24 cellular contexts compared by ENCODE assay signal in the genomic region with DNA sequence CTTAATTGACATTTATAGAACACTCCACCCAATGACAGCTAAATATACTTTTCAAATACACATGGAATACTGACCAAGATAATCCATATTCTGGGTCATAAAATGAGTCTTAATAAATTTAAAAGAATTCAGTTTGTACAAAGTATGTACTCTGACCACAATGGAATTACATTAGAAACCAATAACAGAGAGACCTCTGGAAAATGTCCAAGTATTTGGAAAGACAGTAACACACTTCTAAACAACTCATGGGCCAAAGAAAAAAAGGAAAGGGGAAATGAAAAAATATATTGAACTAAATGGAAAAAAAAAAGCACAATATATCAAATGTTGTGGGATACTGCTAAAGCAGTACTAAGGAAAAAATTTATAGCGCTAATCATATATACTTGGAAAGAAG. TPM values are rescaled to one million over a fixed set of nuclear protein-coding genes. Genes with fewer than 3 reads are reported as not detected.
DNase-seq lines count a peak whose midpoint lies in the region; ATAC-seq and TF ChIP-seq lines count a peak whose summit lies in the region.
"Had no signal": no experiment of that assay in that cellular context is flagged by ENCODE, and none has a peak within 500 bp of the region (broad histone marks: within the 10 kb centered on the region; RNA-seq: fewer than 3 reads in every experiment).

No MANE protein-coding gene starts in this region.

- no peaks in the 10 kb centered on the region for H4K20me1 ChIP-seq in SK-N-SH (ENCODE audit: insufficient read depth)

- no peaks in the 10 kb centered on the region for H3K9me2 ChIP-seq in SK-N-SH

- no peaks in the 10 kb centered on the region for H3K27me3 ChIP-seq in SK-N-SH (ENCODE audit: insufficient read depth)
- H3K27me3 ChIP-seq: ascending aorta, sigmoid colon, SJCRH30 had no signal

- no peak for TF ChIP-seq EP300 in SK-N-SH (IDR thresholded peaks at IDR 0.05; ENCODE audit: borderline replicate concordance in 1 of 2, low read depth in 1 of 2, low read length in 1 of 2)

- DNase-seq in SK-N-SH (no peak), RPMI7951 (ENCODE audit: low read depth) (peak; percentile 18), fibroblast of mammary gland (ENCODE audit: low read depth) (peak; percentile 76), NCI-H226 (no peak), GM19240 (ENCODE audit: insufficient read length, low spot score) (no peak), NCI-H748 (lab: John Stamatoyannopoulos, UW; ENCODE audit: unreplicated experiment) (no peak), retina (no peak)
- DNase-seq: activated CD4-positive, alpha-beta T cell treated with anti-CD3 and anti-CD28 coated beads for 48 hours; immature natural killer cell; left colon; NCI-H1092; NCI-H1694 treated with DMSO at 0.1 percent for 48 hours; psoas muscle; RPMI8226; sigmoid colon; SJCRH30; stimulated activated CD4-positive, alpha-beta T cell treated with anti-CD3 and anti-CD28 coated beads, Interleukin-4, amount 100 ng/mL, for 24 hours; trophoblast cell; WERI-Rb-1 had no signal

- POLR2A ChIA-PET in SK-N-SH (lab: Yijun Ruan, JAX) = no interaction called here

- no peak overlapping the region for H2AFZ ChIP-seq in SK-N-SH (ENCODE audit: low read depth)

- TF ChIP-seq CTCF in SK-N-SH (IDR thresholded peaks at IDR 0.05) = no peak
- TF ChIP-seq CTCF in fibroblast of mammary gland (conservative IDR thresholded peaks at IDR 0.05; ENCODE audit: control insufficient read depth, insufficient read depth, low read depth, low read length) = no peak

- H3K4me2 ChIP-seq in SK-N-SH = no peak overlapping the region

- H3K79me2 ChIP-seq in SK-N-SH (ENCODE audit: insufficient read depth) = no peaks in the 10 kb centered on the region

- TF ChIP-seq RAD21 in SK-N-SH (IDR thresholded peaks at IDR 0.05; ENCODE audit: low read length) = no peak

- WGBS in SK-N-SH (ENCODE audit: low lambda C conversion rate) = 97% methylated on average over 1 of the region's 1 CpG

- CTCF ChIA-PET in SK-N-SH (lab: Yijun Ruan, JAX) = interaction anchor here (1.7 to 3.2 kb wide), 2 partner anchors 8 to 401 kb away, joined by 3 to 17 read pairs; no protein-coding TSS in a partner anchor

- H3K36me3 ChIP-seq in SK-N-SH (replicated peaks in 1 of 2; ENCODE audit: control insufficient read depth in 1 of 2, insufficient read depth in 2 of 2, low read length in 1 of 2) = no peaks in the 10 kb centered on the region
- H3K36me3 ChIP-seq: ascending aorta, sigmoid colon, SJCRH30, WERI-Rb-1 had no signal

- peaks cover 11 to 15% of the 10 kb centered on the region in 2 experiments for H3K4me1 ChIP-seq in SK-N-SH (ENCODE audit: control insufficient read depth in 1 of 2, insufficient read depth in 2 of 2, low read depth in 1 of 2, low read length in 1 of 2)
- H3K4me1 ChIP-seq: ascending aorta had no signal

- ATAC-seq in SK-N-SH treated with all-trans-retinoic acid at 6 μM for 48 hours = no peak
- ATAC-seq: esophagus mucosa, HCT116, left colon, psoas muscle had no signal

- H3K4me3 ChIP-seq in SK-N-SH (ENCODE audit: low read depth in 2 of 2, low read length in 1 of 2) (no peak overlapping the region), fibroblast of mammary gland (ENCODE audit: control insufficient read depth, low read depth, low read length) (no peak overlapping the region)
- H3K4me3 ChIP-seq: ascending aorta, psoas muscle, sigmoid colon, SJCRH30 had no signal

- H3K27ac ChIP-seq in SK-N-SH (ENCODE audit: low read depth in 2 of 2, low read length in 1 of 2) = no peak overlapping the region
- H3K27ac ChIP-seq: 22Rv1, ascending aorta, psoas muscle, sigmoid colon, SJCRH30, WERI-Rb-1 had no signal

- H3F3A ChIP-seq in SK-N-SH (replicated peaks; ENCODE audit: insufficient read depth) = peaks cover 18% of the 10 kb centered on the region

- H3K9me3 ChIP-seq in SK-N-SH = no peaks in the 10 kb centered on the region
- H3K9me3 ChIP-seq: ascending aorta, sigmoid colon, SJCRH30 had no signal

- no peak overlapping the region for H3K9ac ChIP-seq in SK-N-SH

TF ChIP-seq in SK-N-SH, 30 proteins besides CTCF, POLR2A, EP300 and RAD21:
- TF ChIP-seq USF1 (IDR thresholded peaks at IDR 0.05; ENCODE audit: borderline replicate concordance, low read depth) (no peak), MXI1 (IDR thresholded peaks at IDR 0.05; ENCODE audit: low read depth, low read length) (no peak), NFIC (IDR thresholded peaks at IDR 0.05; ENCODE audit: borderline replicate concordance) (peak; percentile 34; the same call in 1 of the 2 replicates)

TF ChIP-seq in SK-N-SH treated with all-trans-retinoic acid at 6 μM for 48 hours, 23 proteins besides CTCF, POLR2A, EP300 and RAD21 (continues in another document):
- TF ChIP-seq SNAI2 (CRISPR knock-in tag; IDR thresholded peaks at IDR 0.05) = no peak
- no peak for TF ChIP-seq BACH2 (CRISPR knock-in tag; IDR thresholded peaks at IDR 0.05; ENCODE audit: borderline replicate concordance)
- no peak for TF ChIP-seq PATZ1 (CRISPR knock-in tag; IDR thresholded peaks at IDR 0.05; ENCODE audit: borderline replicate concordance)
- no peak for TF ChIP-seq RARB (CRISPR knock-in tag; IDR thresholded peaks at IDR 0.05)
- TF ChIP-seq, protein P1, sequence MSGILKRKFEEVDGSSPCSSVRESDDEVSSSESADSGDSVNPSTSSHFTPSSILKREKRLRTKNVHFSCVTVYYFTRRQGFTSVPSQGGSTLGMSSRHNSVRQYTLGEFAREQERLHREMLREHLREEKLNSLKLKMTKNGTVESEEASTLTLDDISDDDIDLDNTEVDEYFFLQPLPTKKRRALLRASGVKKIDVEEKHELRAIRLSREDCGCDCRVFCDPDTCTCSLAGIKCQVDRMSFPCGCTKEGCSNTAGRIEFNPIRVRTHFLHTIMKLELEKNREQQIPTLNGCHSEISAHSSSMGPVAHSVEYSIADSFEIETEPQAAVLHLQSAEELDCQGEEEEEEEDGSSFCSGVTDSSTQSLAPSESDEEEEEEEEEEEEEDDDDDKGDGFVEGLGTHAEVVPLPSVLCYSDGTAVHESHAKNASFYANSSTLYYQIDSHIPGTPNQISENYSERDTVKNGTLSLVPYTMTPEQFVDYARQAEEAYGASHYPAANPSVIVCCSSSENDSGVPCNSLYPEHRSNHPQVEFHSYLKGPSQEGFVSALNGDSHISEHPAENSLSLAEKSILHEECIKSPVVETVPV (CRISPR knock-in tag; IDR thresholded peaks at IDR 0.05) = no peak
- TF ChIP-seq ZNF565 (CRISPR knock-in tag; conservative IDR thresholded peaks at IDR 0.05; ENCODE audit: low read depth) = no peak
- TF ChIP-seq TCF4 (CRISPR knock-in tag; IDR thresholded peaks at IDR 0.05; ENCODE audit: borderline replicate concordance) = no peak
- TF ChIP-seq POU6F1 (CRISPR knock-in tag; IDR thresholded peaks at IDR 0.05; ENCODE audit: borderline replicate concordance, low read depth) = no peak
- no peak for TF ChIP-seq ISL1 (CRISPR knock-in tag; IDR thresholded peaks at IDR 0.05)
- TF ChIP-seq ARNTL (CRISPR knock-in tag; IDR thresholded peaks at IDR 0.05; ENCODE audit: borderline replicate concordance, low read depth) = no peak

RNA-seq across cellular contexts. Expression of gene CRACR2A, which starts 52.0 kb away (rescaled TPM):
- 0.05 and 0.12 TPM in 2 replicates for polyA plus RNA-seq in SK-N-SH (2012; rRNA removed)
- 0.14 and 0.15 TPM in 2 replicates for polyA plus RNA-seq in SK-N-SH (2012; cell fraction: cytosol; rRNA removed)
- 0.02 and 0.11 TPM in 2 replicates for polyA plus RNA-seq in SK-N-SH (2012; cell fraction: nucleus; rRNA removed)
- 12.4 and 17.9 TPM in 2 replicates for total RNA-seq in RPMI7951 (2014; rRNA removed; shearing (Covaris generic))

Comparison
In these comparisons a context has a peak if more than half of its experiments do, and no peak if none do; other contexts are left out.
1. DNase-seq: peak in RPMI7951 (single experiment) and fibroblast of mammary gland (single experiment); none in SK-N-SH (single experiment), NCI-H226 (single experiment), GM19240 (single experiment), NCI-H748 (single experiment) and retina (single experiment).